Comparison of ENCODE assay signal across 10 cellular contexts in genomic region chr19:39479916-39480315, GRCh38. TPM values are rescaled to one million over a fixed set of nuclear protein-coding genes. Genes with fewer than 3 reads are reported as not detected.
DNase-seq lines count a peak whose midpoint lies in the region; ATAC-seq and TF ChIP-seq lines count a peak whose summit lies in the region.
"Had no signal": no experiment of that assay in that cellular context is flagged by ENCODE, and none has a peak within 500 bp of the region (broad histone marks: within the 10 kb centered on the region; RNA-seq: fewer than 3 reads in every experiment).

No MANE protein-coding gene starts in this region.

- H3K36me3 ChIP-seq in fibroblast of lung (ENCODE audit: control insufficient read depth, insufficient read depth, low read length) (peaks cover 10% of the 10 kb centered on the region), skeletal muscle satellite cell (ENCODE audit: insufficient read depth, low read length) (peaks cover 24% of the 10 kb centered on the region)

- H3K9me3 ChIP-seq in fibroblast of lung (ENCODE audit: control insufficient read depth, insufficient read depth, low read depth, low read length) (no peaks in the 10 kb centered on the region), skeletal muscle satellite cell (replicated peaks; ENCODE audit: low read length) (no peaks in the 10 kb centered on the region)

- H3K4me3 ChIP-seq in fibroblast of lung (replicated peaks in 1 of 4; ENCODE audit: control extremely low read depth in 1 of 4, insufficient read depth in 1 of 4, low read depth in 3 of 4, low read length in 4 of 4): peak overlapping the region in 1 of 4 experiments; percentile 100
- H3K4me3 ChIP-seq in skeletal muscle satellite cell (ENCODE audit: low read length): peak overlapping the region; percentile 96

- H3K9ac ChIP-seq in fibroblast of lung (ENCODE audit: insufficient read depth, low read length) (peak overlapping the region; percentile 96), skeletal muscle satellite cell (ENCODE audit: low read depth, low read length) (peak overlapping the region; percentile 99)

- in situ Hi-C loops in SK-MEL-5 (cut with HindIII; ENCODE audit: low pct_unique_long_range_greater_than_20kb, low sequenced_read_pairs): no loop called here

- no peaks in the 10 kb centered on the region for H4K20me1 ChIP-seq in fibroblast of lung (ENCODE audit: control insufficient read depth, extremely low read depth, insufficient read depth, low read length)

- peak overlapping the region; percentile 94 for H3K27ac ChIP-seq in fibroblast of lung (ENCODE audit: insufficient read depth, low read length)
- no peak overlapping the region for H3K27ac ChIP-seq in caudate nucleus (ENCODE audit: low read depth, low read length)

- peak overlapping the region; percentile 97 for H2AFZ ChIP-seq in fibroblast of lung (ENCODE audit: low read length)

- peaks cover 18% of the 10 kb centered on the region for H3K79me2 ChIP-seq in fibroblast of lung (ENCODE audit: control insufficient read depth, insufficient read depth, low read length)

- TF ChIP-seq CTCF in fibroblast of lung (conservative IDR thresholded peaks at IDR 0.05 in 1 of 2, IDR thresholded peaks at IDR 0.05 in 1 of 2; ENCODE audit: low read depth in 1 of 2, low read length in 2 of 2): no peak

- H3K4me1 ChIP-seq in fibroblast of lung (ENCODE audit: control insufficient read depth, extremely low read depth, insufficient read depth, low read length) (no peaks in the 10 kb centered on the region), skeletal muscle satellite cell (ENCODE audit: control insufficient read depth, insufficient read depth, low read length) (peaks cover 14% of the 10 kb centered on the region)

- ATAC-seq in HG03135 (IDR thresholded peaks at IDR 0.05; ENCODE audit: unreplicated experiment): no peak

- H3K27me3 ChIP-seq in fibroblast of lung (ENCODE audit: control insufficient read depth, insufficient read depth, low read length) (no peaks in the 10 kb centered on the region), skeletal muscle satellite cell (ENCODE audit: control insufficient read depth, insufficient read depth, low read length) (no peaks in the 10 kb centered on the region)

- DNase-seq in HK-2 (ENCODE audit: unreplicated experiment) (peak; percentile 41), SK-MEL-5 (ENCODE audit: low read depth, low spot score) (peak; percentile 94), fibroblast of lung (ENCODE audit: low read depth in 2 of 2) (no peak), NCI-H1694 treated with DMSO at 0.1 percent for 48 hours (lab: John Stamatoyannopoulos, UW) (no peak), cerebellum (ENCODE audit: low spot score) (no peak), caudate nucleus (lab: John Stamatoyannopoulos, UW) (no peak)

- H3K4me2 ChIP-seq in fibroblast of lung (ENCODE audit: extremely low read depth, insufficient read depth, low read length): peak overlapping the region; percentile 94
- H3K4me2 ChIP-seq in skeletal muscle satellite cell (ENCODE audit: low read length): peak overlapping the region; percentile 99

RNA-seq across cellular contexts. Expression of gene TIMM50, which starts 0.7 kb away (rescaled TPM):
- 431 and 474 TPM in 2 replicates for total RNA-seq in SK-MEL-5 (2014; rRNA removed; shearing (Covaris generic))
- polyA plus RNA-seq in SK-MEL-5 (2015; cell fraction: cytosol; rRNA removed): 376 and 405 TPM in 2 replicates
- polyA plus RNA-seq in SK-MEL-5 (2015; cell fraction: nucleus; rRNA removed): 466 and 558 TPM in 2 replicates
- total RNA-seq in fibroblast of lung (37.2 and 45.7 TPM in 2 replicates), cerebellum (36.7 TPM)
- polyA plus RNA-seq in fibroblast of lung: 43.5 and 71.0 TPM in 2 replicates
- 63.2 and 96.3 TPM in 2 replicates for polyA plus RNA-seq in fibroblast of lung (2012)
- 167 and 175 TPM in 2 replicates for polyA minus RNA-seq in fibroblast of lung (ENCODE audit: low replicate concordance)
- total RNA-seq in skeletal muscle satellite cell (2012; rRNA removed): 65.7 TPM in 2 replicates

RNA-seq across cellular contexts. Expression of gene DLL3, which starts 18.8 kb away (rescaled TPM):
- 42.4 and 45.3 TPM in 2 replicates for total RNA-seq in SK-MEL-5 (2014; rRNA removed; shearing (Covaris generic))
- polyA plus RNA-seq in SK-MEL-5 (2015; cell fraction: cytosol; rRNA removed): 83.5 and 86.4 TPM in 2 replicates
- polyA plus RNA-seq in SK-MEL-5 (2015; cell fraction: nucleus; rRNA removed): 14.0 and 17.4 TPM in 2 replicates
- total RNA-seq in fibroblast of lung: under 0.01 TPM in 2 replicates
- polyA plus RNA-seq in fibroblast of lung: 0.08 and 0.11 TPM in 2 replicates
- polyA plus RNA-seq in fibroblast of lung (2012): 0.28 and 0.36 TPM in 2 replicates
- not detected in 2 replicates for polyA minus RNA-seq in fibroblast of lung (ENCODE audit: low replicate concordance)
- 0.76 and 0.87 TPM in 2 replicates for total RNA-seq in skeletal muscle satellite cell (2012; rRNA removed)
- total RNA-seq in cerebellum: 16.8 TPM
- total RNA-seq: subcutaneous adipose tissue had no signal

RNA-seq across cellular contexts. Expression of gene SUPT5H, which starts 34.5 kb away (rescaled TPM):
- 98.8 and 113 TPM in 2 replicates for total RNA-seq in SK-MEL-5 (2014; rRNA removed; shearing (Covaris generic))
- 122 and 132 TPM in 2 replicates for polyA plus RNA-seq in SK-MEL-5 (2015; cell fraction: cytosol; rRNA removed)
- polyA plus RNA-seq in SK-MEL-5 (2015; cell fraction: nucleus; rRNA removed): 288 and 319 TPM in 2 replicates
- total RNA-seq in fibroblast of lung (46.0 and 50.2 TPM in 2 replicates), cerebellum (39.6 TPM)
- polyA plus RNA-seq in fibroblast of lung: 77.8 and 87.2 TPM in 2 replicates
- polyA plus RNA-seq in fibroblast of lung (2012): 98.2 and 109 TPM in 2 replicates
- polyA minus RNA-seq in fibroblast of lung (ENCODE audit: low replicate concordance): 126 and 137 TPM in 2 replicates
- total RNA-seq in skeletal muscle satellite cell (2012; rRNA removed): 71.0 and 74.8 TPM in 2 replicates

RNA-seq across cellular contexts. Expression of gene SELENOV, which starts 35.0 kb away (rescaled TPM):
- not detected in 2 replicates for total RNA-seq in SK-MEL-5 (2014; rRNA removed; shearing (Covaris generic))
- not detected in 2 replicates for polyA plus RNA-seq in SK-MEL-5 (2015; cell fraction: cytosol; rRNA removed)
- polyA plus RNA-seq in SK-MEL-5 (2015; cell fraction: nucleus; rRNA removed): not detected in 2 replicates
- total RNA-seq in fibroblast of lung: not detected in 2 replicates
- not detected in 2 replicates for polyA plus RNA-seq in fibroblast of lung
- not detected in 2 replicates for polyA plus RNA-seq in fibroblast of lung (2012)
- polyA minus RNA-seq in fibroblast of lung (ENCODE audit: low replicate concordance): not detected in 2 replicates
- total RNA-seq in skeletal muscle satellite cell (2012; rRNA removed): not detected in 2 replicates
- not detected for total RNA-seq in cerebellum
- total RNA-seq: subcutaneous adipose tissue had no signal
- polyA plus RNA-seq: esophagus had no signal

RNA-seq across cellular contexts. Expression of gene RPS16, which starts 44.2 kb away (rescaled TPM):
- total RNA-seq in SK-MEL-5 (2014; rRNA removed; shearing (Covaris generic)): 66.0 and 110 TPM in 2 replicates
- 3,833 and 5,160 TPM in 2 replicates for polyA plus RNA-seq in SK-MEL-5 (2015; cell fraction: cytosol; rRNA removed)
- polyA plus RNA-seq in SK-MEL-5 (2015; cell fraction: nucleus; rRNA removed): 789 and 970 TPM in 2 replicates
- total RNA-seq in fibroblast of lung (149 and 271 TPM in 2 replicates), cerebellum (48.1 TPM)
- polyA plus RNA-seq in fibroblast of lung: 1,704 and 1,950 TPM in 2 replicates
- polyA plus RNA-seq in fibroblast of lung (2012): 3,009 and 3,161 TPM in 2 replicates
- polyA minus RNA-seq in fibroblast of lung (ENCODE audit: low replicate concordance): 1,774 and 1,797 TPM in 2 replicates
- 42.8 and 55.0 TPM in 2 replicates for total RNA-seq in skeletal muscle satellite cell (2012; rRNA removed)

Comparison
In these comparisons a context has a peak if more than half of its experiments do, and no peak if none do; other contexts are left out.
1. DNase-seq: peak in HK-2 (single experiment) and SK-MEL-5 (single experiment); none in fibroblast of lung (0 of 2), NCI-H1694 treated with DMSO at 0.1 percent for 48 hours (single experiment), cerebellum (single experiment) and caudate nucleus (0 of 61).
2. RNA of gene DLL3, which starts 18.8 kb away (total RNA-seq): 42.4 to 45.3 TPM in SK-MEL-5 and 16.8 TPM in cerebellum (single experiment); under 0.01 TPM in fibroblast of lung; every median in the first group is over 10 times any median in the second.